ENCODE assay signal across 16 cellular contexts in the genomic region with DNA sequence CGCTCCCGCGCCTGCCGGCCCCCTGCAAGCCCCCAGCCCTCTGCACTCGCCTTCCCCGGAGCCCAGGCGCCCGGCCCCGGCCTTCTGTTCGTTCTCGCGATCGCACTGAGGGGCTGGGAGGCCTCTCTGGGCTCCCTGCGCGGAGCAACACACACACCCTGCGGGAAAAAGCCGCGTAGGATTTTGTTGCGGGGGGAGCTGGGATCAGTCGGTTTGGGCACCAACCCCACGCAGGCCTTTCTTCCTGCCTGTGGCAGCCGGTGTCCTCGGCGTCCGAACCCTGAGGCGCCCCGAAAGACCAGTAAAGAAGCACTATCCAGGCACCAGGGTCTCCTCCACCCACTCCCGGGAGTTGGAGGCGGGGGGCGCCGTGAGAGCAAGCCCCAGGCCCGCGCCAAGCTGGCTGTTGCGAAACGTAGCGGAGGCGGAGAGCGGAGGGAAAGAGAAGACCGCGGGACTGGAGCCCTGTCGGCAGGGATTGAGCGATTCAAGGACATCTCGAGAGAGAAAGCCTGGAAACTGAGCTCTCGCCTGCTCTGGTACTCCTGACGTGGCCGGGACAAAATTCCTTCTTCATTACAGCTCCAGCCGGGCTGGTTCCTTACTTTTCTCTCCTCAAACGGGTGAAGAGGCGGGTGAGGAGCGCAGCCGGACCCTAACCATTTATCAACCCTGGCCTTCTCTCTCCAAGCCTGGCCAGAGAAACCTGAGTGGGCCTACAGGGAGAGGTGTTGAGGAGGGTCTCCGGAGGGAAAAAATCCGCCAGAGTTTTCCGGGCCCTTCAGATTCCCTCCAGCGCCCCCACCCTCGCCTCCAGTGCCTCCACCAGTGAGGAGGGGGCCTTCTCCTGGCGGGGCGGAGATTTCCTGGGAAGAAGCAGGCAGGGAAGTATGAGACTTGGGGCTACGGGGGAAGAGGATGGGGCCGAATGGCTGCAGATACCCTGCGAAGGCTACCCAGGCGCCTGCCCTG. TPM values are rescaled to one million over a fixed set of nuclear protein-coding genes. Genes with fewer than 3 reads are reported as not detected.
DNase-seq lines count a peak whose midpoint lies in the region; ATAC-seq, FAIRE-seq and TF ChIP-seq lines count a peak whose summit lies in the region.
"Had no signal": no experiment of that assay in that cellular context is flagged by ENCODE, and none has a peak within 500 bp of the region (broad histone marks: within the 10 kb centered on the region; RNA-seq: fewer than 3 reads in every experiment).

No MANE protein-coding gene starts in this region.

- H3K4me2 ChIP-seq in IMR-90 (ENCODE audit: low read depth, low read length) (0 out of 2 replicates have a peak overlapping the region, but pooled peaks have one; percentile 27), mammary epithelial cell (ENCODE audit: insufficient read depth, low read depth, low read length) (peak overlapping the region; percentile 59)

- POLR2A ChIA-PET in IMR-90 (lab: Charles Lee; ENCODE audit: unreplicated experiment) = no interaction called here

- TF ChIP-seq RAD21 in IMR-90 (IDR thresholded peaks at IDR 0.05; ENCODE audit: low read length) = no peak

- peaks cover 11% of the 10 kb centered on the region for H3K9me3 ChIP-seq in IMR-90 (ENCODE audit: control insufficient read depth, insufficient read depth, low read length)
- no peaks in the 10 kb centered on the region for H3K9me3 ChIP-seq in mammary epithelial cell (replicated peaks; ENCODE audit: insufficient read depth, low read length)
- H3K9me3 ChIP-seq in kidney (ENCODE audit: control insufficient read depth in 1 of 2, low read length in 2 of 2) = no peaks in the 10 kb centered on the region
- no peaks in the 10 kb centered on the region for H3K9me3 ChIP-seq in skeletal muscle tissue (ENCODE audit: control insufficient read depth in 3 of 3, low read length in 3 of 3)

- H3K4me3 ChIP-seq in IMR-90 (ENCODE audit: insufficient read depth, low read depth, low read length) (no peak overlapping the region), mammary epithelial cell (replicated peaks in 1 of 3; ENCODE audit: insufficient read depth in 1 of 3, low read depth in 2 of 3, low read length in 3 of 3) (peak overlapping the region in 1 of 3 experiments; percentile 15), kidney (ENCODE audit: low read length in 2 of 2) (no peak overlapping the region), skeletal muscle tissue (ENCODE audit: low read length in 3 of 3) (no peak overlapping the region), foreskin fibroblast (ENCODE audit: low read depth in 1 of 2, low read length in 2 of 2) (no peak overlapping the region)

- no peak overlapping the region for H4K5ac ChIP-seq in IMR-90 (ENCODE audit: low read depth, low read length)

- H2AK9ac ChIP-seq in IMR-90 (replicated peaks; ENCODE audit: low read depth, low read length, poor library complexity) = peak overlapping the region; percentile 1

- ATAC-seq in IMR-90 (ENCODE audit: low read depth) = no peak
- ATAC-seq in HG03108 (IDR thresholded peaks at IDR 0.05; ENCODE audit: unreplicated experiment) = no peak
- ATAC-seq: activated CD8-positive, alpha-beta T cell treated with anti-CD3 and anti-CD28 coated beads for 36 hours; stimulated activated effector memory CD8-positive, alpha-beta T cell treated with anti-CD3 and anti-CD28 coated beads, Interleukin-12 subunit alpha, Interleukin-12 subunit beta, amount 100 ng/mL, for 72 hours; T-cell had no signal

- H3K79me2 ChIP-seq in mammary epithelial cell (ENCODE audit: insufficient read depth, low read length) = peaks cover 21% of the 10 kb centered on the region

- WGBS in IMR-90 (ENCODE audit: extremely low coverage in 2 of 2, insufficient read length in 1 of 2), 2 experiments = 0% methylated on average over 3 of the region's 62 CpGs; no CpG with 5 or more reads in 1 of the 2 experiments
- 47% methylated on average over 37 of the region's 62 CpGs for WGBS in mammary epithelial cell (ENCODE audit: low coverage, missing lambda C conversion rate)

- in situ Hi-C loops in IMR-90 (cut with MboI; ENCODE audit: low sequenced_read_pairs) (no loop called here), mammary epithelial cell (cut with MboI; ENCODE audit: low sequenced_read_pairs in 2 of 2) (no loop called here)

- H4K20me1 ChIP-seq in IMR-90 (ENCODE audit: insufficient read depth, low read length) = no peaks in the 10 kb centered on the region
- H4K20me1 ChIP-seq in mammary epithelial cell (ENCODE audit: insufficient read depth, low read length) = no peaks in the 10 kb centered on the region

- no TSS peak for BruUV-seq in IMR-90 (replicated peaks; lab: Mats Ljungman, UMichigan)
- no TSS peak for BruUV-seq in mammary epithelial cell (replicated peaks; lab: Mats Ljungman, UMichigan)

- H2BK20ac ChIP-seq in IMR-90 (ENCODE audit: low read depth, low read length) = no peak overlapping the region

- H3K27me3 ChIP-seq in IMR-90 (ENCODE audit: control insufficient read depth, insufficient read depth, low read length) (peaks cover 85% of the 10 kb centered on the region), mammary epithelial cell (ENCODE audit: insufficient read depth, low read length) (no peaks in the 10 kb centered on the region), skeletal muscle tissue (ENCODE audit: control insufficient read depth in 3 of 3, insufficient read depth in 3 of 3, low read length in 3 of 3) (peaks cover 3 to 5% (median 5%) of the 10 kb centered on the region in 3 donors)

- H2BK120ac ChIP-seq in IMR-90 (ENCODE audit: low read depth, low read length) = no peak overlapping the region

- H3K27ac ChIP-seq in IMR-90 (ENCODE audit: insufficient read depth, low read length) (no peak overlapping the region), mammary epithelial cell (ENCODE audit: insufficient read depth, low read depth, low read length) (no peak overlapping the region), kidney (ENCODE audit: low read depth in 2 of 2, low read length in 2 of 2) (no peak overlapping the region), skeletal muscle tissue (ENCODE audit: low read depth, low read length) (peak overlapping the region; percentile 41)

- H4K91ac ChIP-seq in IMR-90 (ENCODE audit: insufficient read depth, low read depth, low read length) = no peak overlapping the region

- H3K14ac ChIP-seq in IMR-90 (replicated peaks; ENCODE audit: low read depth, low read length) = no peak overlapping the region

- H2AFZ ChIP-seq in IMR-90 (replicated peaks; ENCODE audit: low read length, poor library complexity) (no peak overlapping the region), mammary epithelial cell (ENCODE audit: low read depth, low read length) (peak overlapping the region; percentile 78)

- intact Hi-C loops in IMR-90 (cut with micrococcal nuclease) (no loop called here), mammary epithelial cell (cut with micrococcal nuclease) (no loop called here), kidney (cut with DNase I) (loop anchor here (10.0 kb wide), 1 partner anchor 104 kb away; no protein-coding TSS in a partner anchor)

- H3K4ac ChIP-seq in IMR-90 (ENCODE audit: low read depth, low read length) = no peak overlapping the region

- dilution Hi-C loops in IMR-90 (cut with HindIII; ENCODE audit: low sequenced_read_pairs, unreplicated experiment) (no loop called here), mammary epithelial cell (cut with HindIII; ENCODE audit: low sequenced_read_pairs) (no loop called here)

- H3K18ac ChIP-seq in IMR-90 (ENCODE audit: low read depth, low read length) = no peak overlapping the region

- H3K9ac ChIP-seq in IMR-90 (ENCODE audit: low read depth, low read length) = no peak overlapping the region
- H3K9ac ChIP-seq in mammary epithelial cell (ENCODE audit: insufficient read depth, low read length) = no peak overlapping the region
- no peak overlapping the region for H3K9ac ChIP-seq in kidney (ENCODE audit: low read length in 2 of 2)
- H3K9ac ChIP-seq in skeletal muscle tissue (ENCODE audit: low read depth in 1 of 3, low read length in 3 of 3) = no peak overlapping the region

- H3K4me1 ChIP-seq in IMR-90 (ENCODE audit: control insufficient read depth, insufficient read depth, low read length) (no peaks in the 10 kb centered on the region), mammary epithelial cell (ENCODE audit: insufficient read depth, low read length) (peaks cover 24% of the 10 kb centered on the region), kidney (ENCODE audit: control insufficient read depth in 1 of 2, insufficient read depth in 1 of 2, low read depth in 1 of 2, low read length in 2 of 2) (peaks cover 9 to 20% of the 10 kb centered on the region in 2 donors), skeletal muscle tissue (ENCODE audit: control insufficient read depth in 3 of 3, insufficient read depth in 3 of 3, low read length in 3 of 3) (peaks cover 40 to 43% (median 41%) of the 10 kb centered on the region in 3 donors)

- peak; percentile 19 for DNase-seq in IMR-90
- no peak for DNase-seq in mammary epithelial cell
- peak; percentile 86 for DNase-seq in kidney
- no peak for DNase-seq in foreskin fibroblast
- no peak for DNase-seq in stimulated activated CD4-positive, alpha-beta T cell treated with anti-CD3 and anti-CD28 coated beads, Interleukin-4, amount 100 ng/mL, for 4 hours
- DNase-seq in NCI-H2029 treated with DMSO at 0.1 percent for 48 hours (lab: John Stamatoyannopoulos, UW) = no peak
- DNase-seq: activated CD8-positive, alpha-beta T cell treated with anti-CD3 and anti-CD28 coated beads for 36 hours; activated gamma-delta T cell treated with Interleukin-2 at 50 U/mL for 16 hours; CD8-positive, alpha-beta memory T cell; GOT3; hypothalamus; T-cell had no signal

- H3K36me3 ChIP-seq in IMR-90 (ENCODE audit: control insufficient read depth, insufficient read depth, low read length) = no peaks in the 10 kb centered on the region
- H3K36me3 ChIP-seq in mammary epithelial cell (ENCODE audit: insufficient read depth, low read length) = no peaks in the 10 kb centered on the region
- H3K36me3 ChIP-seq in kidney (ENCODE audit: control insufficient read depth in 1 of 2, insufficient read depth in 2 of 2, low read length in 2 of 2) = peaks cover 0 to 4% of the 10 kb centered on the region in 2 donors
- H3K36me3 ChIP-seq in skeletal muscle tissue (ENCODE audit: control insufficient read depth in 3 of 3, insufficient read depth in 3 of 3, low read length in 3 of 3) = peaks cover 0 to 3% (median 3%) of the 10 kb centered on the region in 3 donors

- TF ChIP-seq CTCF in IMR-90 (conservative IDR thresholded peaks at IDR 0.05; ENCODE audit: low read depth, low read length) (no peak), mammary epithelial cell (conservative IDR thresholded peaks at IDR 0.05 in 1 of 2, IDR thresholded peaks at IDR 0.05 in 1 of 2; ENCODE audit: extremely low read depth in 1 of 2, insufficient read depth in 1 of 2, low read depth in 1 of 2, low read length in 2 of 2) (no peak), kidney (IDR thresholded peaks at IDR 0.05; ENCODE audit: borderline replicate concordance, extremely low read depth, insufficient read depth) (no peak), foreskin fibroblast (IDR thresholded peaks at IDR 0.05; ENCODE audit: low read depth, low read length) (no peak)

- no peak overlapping the region for H3K56ac ChIP-seq in IMR-90 (ENCODE audit: extremely low read depth, insufficient read depth, low read length)

- no peak for TF ChIP-seq POLR2A in IMR-90 (IDR thresholded peaks at IDR 0.05; ENCODE audit: low read depth, low read length)

- H3K23ac ChIP-seq in IMR-90 (ENCODE audit: low read depth, low read length) = no peak overlapping the region

- H4K8ac ChIP-seq in IMR-90 (ENCODE audit: low read depth in 2 of 2, low read length in 2 of 2) = no peak overlapping the region

- H2BK5ac ChIP-seq in IMR-90 (ENCODE audit: low read depth, low read length, poor library complexity, severe bottlenecking) = no peak overlapping the region

- no peak overlapping the region for H2AK5ac ChIP-seq in IMR-90 (ENCODE audit: low read depth, low read length)

- FAIRE-seq in kidney (lab: Jason Lieb, UNC) = no peak
- FAIRE-seq: HepG2 had no signal

- H3K9me1 ChIP-seq in IMR-90 (ENCODE audit: insufficient read depth, low read length) = no peaks in the 10 kb centered on the region

- H2BK15ac ChIP-seq in IMR-90 (ENCODE audit: low read depth, low read length) = no peak overlapping the region

- H3K79me1 ChIP-seq in IMR-90 (ENCODE audit: low read depth in 1 of 2, low read length in 2 of 2) = no peaks in the 10 kb centered on the region

- CTCF ChIA-PET in IMR-90 (lab: Yijun Ruan, JAX) (interaction anchor here (0.9 to 1.0 kb wide), 2 partner anchors 158 to 170 kb away, joined by 3 to 5 read pairs; partner anchors contain the start of gene SMUG1), mammary epithelial cell (lab: Charles Lee; ENCODE audit: low non-redundant PET) (no interaction called here)

RNA-seq across cellular contexts. Expression of gene HOXC5, which starts 1.7 kb away (rescaled TPM):
- total RNA-seq in IMR-90 (2012; rRNA removed) (not detected in 2 replicates), mammary epithelial cell (1 to 10 TPM in 1 of 2 donors, under 1 TPM in 1; 0.67 to 1.4 TPM), kidney (4.8 TPM), skeletal muscle tissue (0.52 TPM)
- polyA plus RNA-seq in IMR-90 (2012; rRNA removed) (not detected in 2 replicates), mammary epithelial cell (0.80 TPM), kidney (ENCODE audit: insufficient read depth, low read depth, low replicate concordance) (0.24 TPM)
- polyA plus RNA-seq in IMR-90 (2012; cell fraction: cytosol; rRNA removed) = 0.02 TPM in 1 of 2 replicates, not detected in the other
- 0.17 and 0.26 TPM in 2 replicates for polyA plus RNA-seq in IMR-90 (2012; cell fraction: nucleus; rRNA removed; ENCODE audit: low replicate concordance)
- polyA minus RNA-seq in mammary epithelial cell = not detected
- total RNA-seq: activated CD8-positive, alpha-beta T cell treated with anti-CD3 and anti-CD28 coated beads for 36 hours; CD8-positive, alpha-beta memory T cell; HepG2; T-cell had no signal
- polyA plus RNA-seq: CD8-positive, alpha-beta memory T cell; HepG2 had no signal

RNA-seq across cellular contexts. Expression of gene HOXC6, which starts 2.9 kb away (rescaled TPM):
- total RNA-seq in IMR-90 (2012; rRNA removed) (not detected in 2 replicates), mammary epithelial cell (10 to 100 TPM in 1 of 2 donors, 1 to 10 TPM in 1; 1.7 to 10.9 TPM), kidney (22.0 TPM), skeletal muscle tissue (2.6 TPM)
- polyA plus RNA-seq in IMR-90 (2012; rRNA removed) (1.1 TPM in 2 replicates), mammary epithelial cell (4.2 TPM), kidney (ENCODE audit: insufficient read depth, low read depth, low replicate concordance) (11.4 TPM)
- 0.34 and 0.99 TPM in 2 replicates for polyA plus RNA-seq in IMR-90 (2012; cell fraction: cytosol; rRNA removed)
- polyA plus RNA-seq in IMR-90 (2012; cell fraction: nucleus; rRNA removed; ENCODE audit: low replicate concordance) = 2.4 and 3.6 TPM in 2 replicates
- 0.57 TPM for polyA minus RNA-seq in mammary epithelial cell
- total RNA-seq: activated CD8-positive, alpha-beta T cell treated with anti-CD3 and anti-CD28 coated beads for 36 hours; CD8-positive, alpha-beta memory T cell; HepG2; T-cell had no signal
- polyA plus RNA-seq: CD8-positive, alpha-beta memory T cell; HepG2 had no signal

RNA-seq across cellular contexts. Expression of gene HOXC8, which starts 22.4 kb away (rescaled TPM):
- total RNA-seq in IMR-90 (2012; rRNA removed) (0.18 and 0.28 TPM in 2 replicates), mammary epithelial cell (1 to 10 TPM; 2.3 to 7.9 TPM), kidney (9.0 TPM), skeletal muscle tissue (0.52 TPM)
- polyA plus RNA-seq in IMR-90 (2012; rRNA removed) (1.3 and 1.4 TPM in 2 replicates), mammary epithelial cell (4.3 TPM), kidney (ENCODE audit: insufficient read depth, low read depth, low replicate concordance) (2.1 TPM)
- 0.71 and 0.99 TPM in 2 replicates for polyA plus RNA-seq in IMR-90 (2012; cell fraction: cytosol; rRNA removed)
- 0.24 and 0.28 TPM in 2 replicates for polyA plus RNA-seq in IMR-90 (2012; cell fraction: nucleus; rRNA removed; ENCODE audit: low replicate concordance)
- polyA minus RNA-seq in mammary epithelial cell = 3.2 TPM
- total RNA-seq: activated CD8-positive, alpha-beta T cell treated with anti-CD3 and anti-CD28 coated beads for 36 hours; CD8-positive, alpha-beta memory T cell; HepG2; T-cell had no signal
- polyA plus RNA-seq: CD8-positive, alpha-beta memory T cell had no signal

RNA-seq across cellular contexts. Expression of gene HOXC4, which starts 22.5 kb away (rescaled TPM):
- total RNA-seq in IMR-90 (2012; rRNA removed) (under 0.01 TPM in 1 of 2 replicates, not detected in the other), mammary epithelial cell (10 to 100 TPM in 1 of 2 donors, under 1 TPM in 1; 0.83 to 11.9 TPM), kidney (24.5 TPM), skeletal muscle tissue (1.0 TPM)
- polyA plus RNA-seq in IMR-90 (2012; rRNA removed) (0.23 and 0.26 TPM in 2 replicates), mammary epithelial cell (2.4 TPM), kidney (ENCODE audit: insufficient read depth, low read depth, low replicate concordance) (13.9 TPM)
- polyA plus RNA-seq in IMR-90 (2012; cell fraction: cytosol; rRNA removed) = 0.18 and 0.31 TPM in 2 replicates
- polyA plus RNA-seq in IMR-90 (2012; cell fraction: nucleus; rRNA removed; ENCODE audit: low replicate concordance) = 0.71 and 1.5 TPM in 2 replicates
- 4.0 TPM for polyA minus RNA-seq in mammary epithelial cell
- total RNA-seq: HepG2 had no signal
- polyA plus RNA-seq: HepG2 had no signal

RNA-seq across cellular contexts. Expression of gene HOXC9, which starts 31.2 kb away (rescaled TPM):
- total RNA-seq in IMR-90 (2012; rRNA removed) = not detected in 2 replicates
- polyA plus RNA-seq in IMR-90 (2012; rRNA removed) = 0.13 and 0.26 TPM in 2 replicates
- polyA plus RNA-seq in IMR-90 (2012; cell fraction: cytosol; rRNA removed) = 0.41 and 0.46 TPM in 2 replicates
- 0.13 and 0.21 TPM in 2 replicates for polyA plus RNA-seq in IMR-90 (2012; cell fraction: nucleus; rRNA removed; ENCODE audit: low replicate concordance)
- total RNA-seq in mammary epithelial cell = 1 to 10 TPM; 3.2 to 9.4 TPM
- polyA plus RNA-seq in mammary epithelial cell = 2.9 TPM
- 4.2 TPM for polyA minus RNA-seq in mammary epithelial cell
- total RNA-seq in kidney = 16.5 TPM
- 11.7 TPM for polyA plus RNA-seq in kidney (ENCODE audit: insufficient read depth, low read depth, low replicate concordance)
- 4.2 TPM for total RNA-seq in skeletal muscle tissue
- total RNA-seq: activated CD8-positive, alpha-beta T cell treated with anti-CD3 and anti-CD28 coated beads for 36 hours; CD8-positive, alpha-beta memory T cell; T-cell had no signal
- polyA plus RNA-seq: CD8-positive, alpha-beta memory T cell had no signal

Comparison
In these comparisons a context has a peak if more than half of its experiments do, and no peak if none do; other contexts are left out.
1. DNase-seq: peak in IMR-90 (single experiment) and kidney (single experiment); none in mammary epithelial cell (single experiment), foreskin fibroblast (0 of 2), stimulated activated CD4-positive, alpha-beta T cell treated with anti-CD3 and anti-CD28 coated beads, Interleukin-4, amount 100 ng/mL, for 4 hours (0 of 2) and NCI-H2029 treated with DMSO at 0.1 percent for 48 hours (single experiment).